In the genomic region with DNA sequence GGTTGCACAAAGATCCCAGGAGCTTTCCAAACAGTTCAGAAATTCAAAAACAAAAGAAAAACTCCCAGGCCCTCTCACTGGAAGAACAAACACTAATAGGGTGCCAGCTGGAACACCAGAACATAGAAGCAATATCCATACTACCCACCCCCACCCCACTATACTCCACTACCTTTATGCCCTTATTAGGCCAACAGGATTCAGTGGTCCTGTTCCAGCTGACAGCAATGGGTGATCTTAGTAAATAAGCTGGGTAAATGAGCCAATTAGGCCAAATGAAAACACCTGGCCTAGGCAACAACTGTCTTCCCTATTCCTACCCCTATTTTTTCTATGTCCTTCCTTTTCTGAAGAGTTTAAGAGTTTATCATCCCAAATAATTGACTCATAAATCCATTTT, we compare ENCODE assay signal across 17 cellular contexts.
"Had no signal": no experiment of that assay in that cellular context is flagged by ENCODE, and none has a peak within 500 bp of the region (broad histone marks: within the 10 kb centered on the region; RNA-seq: fewer than 3 reads in every experiment).

No MANE protein-coding gene starts in this region.

- ATAC-seq: gastrocnemius medialis; left lobe of liver; mucosa of descending colon; naive thymus-derived CD8-positive, alpha-beta T cell; psoas muscle; stimulated activated memory B cell treated with anti-CD40 and anti-IgM and Interleukin-4, amounts not matched to agents 10 μg/mL and 1 μg/mL and 100 μg/mL, for 72 hours had no signal

- DNase-seq: effector memory CD4-positive, alpha-beta T cell; gastrocnemius medialis; glutamatergic neuron; islet precursor cell; mammary epithelial cell; mucosa of descending colon; naive thymus-derived CD8-positive, alpha-beta T cell; psoas muscle; retina; right lobe of liver; stimulated activated CD4-positive, alpha-beta T cell treated with anti-CD3 and anti-CD28 coated beads, Interleukin-4, amount 100 ng/mL, for 1 hour; stimulated activated CD8-positive, alpha-beta memory T cell treated with anti-CD3 and anti-CD28 coated beads, Interleukin-4, amount 100 ng/mL, for 48 hours; tibial artery; upper lobe of left lung; uterus had no signal
